In the genomic region with DNA sequence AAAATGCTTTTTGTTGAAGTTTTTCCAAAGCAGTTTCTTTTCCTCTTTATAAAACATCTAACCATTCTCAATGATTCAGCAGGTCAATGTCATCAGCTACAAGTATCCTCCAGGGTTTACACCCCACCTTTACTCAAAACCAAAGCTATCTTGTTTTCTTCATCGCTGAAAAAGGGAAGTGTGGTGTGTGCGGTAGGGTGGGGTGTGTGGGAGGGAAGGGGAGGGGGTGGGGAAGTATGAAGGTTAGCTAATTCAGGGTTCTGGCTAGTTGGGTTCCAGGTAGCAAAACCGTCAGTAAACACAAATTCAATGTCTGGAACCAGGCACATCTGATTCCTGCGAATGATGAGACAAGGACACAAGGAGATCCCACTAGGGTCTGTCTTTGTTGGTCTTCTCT, we compare ENCODE assay signal across 9 cellular contexts.
DNase-seq lines count a peak whose midpoint lies in the region; ATAC-seq and TF ChIP-seq lines count a peak whose summit lies in the region.
"Had no signal": no experiment of that assay in that cellular context is flagged by ENCODE, and none has a peak within 500 bp of the region (broad histone marks: within the 10 kb centered on the region; RNA-seq: fewer than 3 reads in every experiment).

No MANE protein-coding gene starts in this region.

- no peaks in the 10 kb centered on the region for H3K9me2 ChIP-seq in Karpas-422 (replicated peaks; ENCODE audit: insufficient read depth, low read length)

- no peaks in the 10 kb centered on the region for H3K79me2 ChIP-seq in Karpas-422 (ENCODE audit: low read length)

- H3K9me3 ChIP-seq in Karpas-422 (ENCODE audit: low read length) (no peaks in the 10 kb centered on the region), esophagus squamous epithelium (no peaks in the 10 kb centered on the region)

- DNase-seq in AML-193 (lab: John Stamatoyannopoulos, UW) (peak; percentile 38 to 50), Karpas-422 (peak; percentile 49), AG08395 (ENCODE audit: low spot score) (no peak), posterior vena cava (ENCODE audit: low spot score) (no peak), DMS153 treated with DMSO at 0.1 percent for 48 hours (lab: John Stamatoyannopoulos, UW; ENCODE audit: unreplicated experiment) (no peak), esophagus squamous epithelium (lab: John Stamatoyannopoulos, UW) (no peak)
- DNase-seq in activated effector memory CD4-positive, alpha-beta T cell treated with Interleukin-2 at 50 U/mL for 16 hours: peak; percentile 37
- DNase-seq: SHP77 had no signal

- H3K9ac ChIP-seq in Karpas-422 (ENCODE audit: low read length): no peak overlapping the region

- no peak for TF ChIP-seq CTCF in esophagus squamous epithelium (IDR thresholded peaks at IDR 0.05)

- H2AFZ ChIP-seq in Karpas-422 (ENCODE audit: low read length): no peak overlapping the region

- 73 to 84% methylated on average over 2 to 4 of the region's 4 CpGs for WGBS in esophagus squamous epithelium, 2 donors

- no peaks in the 10 kb centered on the region for H3K27me3 ChIP-seq in Karpas-422 (ENCODE audit: low read length)
- H3K27me3 ChIP-seq in esophagus squamous epithelium: no peaks in the 10 kb centered on the region

- TF ChIP-seq POLR2A in esophagus squamous epithelium (IDR thresholded peaks at IDR 0.05): no peak

- H3K27ac ChIP-seq in Karpas-422 (ENCODE audit: low read length): no peak overlapping the region
- H3K27ac ChIP-seq in esophagus squamous epithelium: no peak overlapping the region

- ATAC-seq in GM19463 (IDR thresholded peaks at IDR 0.05; ENCODE audit: unreplicated experiment): peak; percentile 37

- H3K36me3 ChIP-seq in Karpas-422 (ENCODE audit: insufficient read depth, low read length) (no peaks in the 10 kb centered on the region), esophagus squamous epithelium (no peaks in the 10 kb centered on the region)

- H3K4me3 ChIP-seq in Karpas-422 (ENCODE audit: low read length) (no peak overlapping the region), esophagus squamous epithelium (no peak overlapping the region)

- no peaks in the 10 kb centered on the region for H4K20me1 ChIP-seq in Karpas-422 (ENCODE audit: insufficient read depth, low read depth, low read length)

- intact Hi-C loops in posterior vena cava (cut with DNase I) (loop anchor here in 1 of 2 donors (5.0 kb wide), 1 partner anchor 103 kb away; no protein-coding TSS in a partner anchor), esophagus squamous epithelium (cut with DNase I) (loop anchor here (10.0 kb wide), 1 partner anchor 381 kb away; no protein-coding TSS in a partner anchor)

- H3K4me2 ChIP-seq in Karpas-422 (ENCODE audit: low read depth, low read length, poor library complexity, severe bottlenecking): no peak overlapping the region

- H3K4me1 ChIP-seq in Karpas-422 (ENCODE audit: low read length) (peaks cover 39% of the 10 kb centered on the region), esophagus squamous epithelium (peaks cover 7 to 27% (median 11%) of the 10 kb centered on the region in 3 donors)

Comparison
In these comparisons a context has a peak if more than half of its experiments do, and no peak if none do; other contexts are left out.
1. DNase-seq: peak in AML-193 (2 of 2), Karpas-422 (single experiment) and activated effector memory CD4-positive, alpha-beta T cell treated with Interleukin-2 at 50 U/mL for 16 hours (single experiment); none in AG08395 (single experiment), posterior vena cava (single experiment), DMS153 treated with DMSO at 0.1 percent for 48 hours (single experiment) and esophagus squamous epithelium (single experiment).